In genomic region chr13:72137782-72138181, GRCh38 we compare ENCODE assay signal across 28 cellular contexts.
"Had no signal": no experiment of that assay in that cellular context is flagged by ENCODE, and none has a peak within 500 bp of the region (broad histone marks: within the 10 kb centered on the region; RNA-seq: fewer than 3 reads in every experiment).

No MANE protein-coding gene starts in this region.

- H3K27me3 ChIP-seq: cardiac muscle cell had no signal

- H3K4me2 ChIP-seq: PC-9 had no signal

- H3K27ac ChIP-seq: cardiac muscle cell, PC-9, RWPE1, WERI-Rb-1 had no signal

- H3K36me3 ChIP-seq: cardiac muscle cell, WERI-Rb-1 had no signal

- DNase-seq: activated CD4-positive, alpha-beta memory T cell treated with anti-CD3 and anti-CD28 coated beads, Interleukin-2, amount 10 ng/mL, durations not matched to agents 7 days and 5 days; activated CD4-positive, alpha-beta T cell treated with anti-CD3 and anti-CD28 coated beads for 1 hour; activated CD4-positive, alpha-beta T cell treated with anti-CD3 and anti-CD28 coated beads for 48 hours; activated CD4-positive, CD25-positive, alpha-beta regulatory T cell; activated CD8-positive, alpha-beta memory T cell treated with anti-CD3 and anti-CD28 coated beads for 24 hours; activated CD8-positive, alpha-beta memory T cell treated with anti-CD3 and anti-CD28 coated beads, Interleukin-2, amount 10 ng/mL, durations not matched to agents 7 days and 5 days; activated CD8-positive, alpha-beta memory T cell treated with anti-CD3 and anti-CD28 coated beads, Interleukin-2, amount 50 U/mL, for 48 hours; activated effector memory CD4-positive, alpha-beta T cell treated with Interleukin-2 at 50 U/mL for 16 hours; activated naive CD4-positive, alpha-beta T cell treated with anti-CD3 and anti-CD28 coated beads, Interleukin-2, amount 10 ng/mL, durations not matched to agents 7 days and 5 days; activated naive CD8-positive, alpha-beta T cell treated with anti-CD3 and anti-CD28 coated beads, Interleukin-2, amount 50 U/mL, for 24 hours; activated T-cell treated with anti-CD3 and anti-CD28 coated beads, Interleukin-2, amount 50 U/mL, for 48 hours; anterior cingulate cortex; KG1; NCI-H146; NCI-H1930; NCI-H2081 treated with DMSO at 0.1 percent for 48 hours; NCI-H345; NCI-H524 treated with DMSO at 0.1 percent for 48 hours; PC-9; SIG-M5; SW 1271; T-helper 1 cell; T-helper 2 cell; T-helper 9 cell; WERI-Rb-1 had no signal

- ATAC-seq: activated CD8-positive, alpha-beta memory T cell treated with anti-CD3 and anti-CD28 coated beads, Interleukin-2, amount 10 ng/mL, durations not matched to agents 7 days and 5 days; activated naive CD8-positive, alpha-beta T cell treated with anti-CD3 and anti-CD28 coated beads, Interleukin-2, amount 50 U/mL, for 24 hours; Right ventricle myocardium inferior had no signal

- H2AFZ ChIP-seq: PC-9 had no signal

- H3K4me3 ChIP-seq: cardiac muscle cell, PC-9 had no signal
